ENCODE assay signal across 8 cellular contexts in the genomic region with DNA sequence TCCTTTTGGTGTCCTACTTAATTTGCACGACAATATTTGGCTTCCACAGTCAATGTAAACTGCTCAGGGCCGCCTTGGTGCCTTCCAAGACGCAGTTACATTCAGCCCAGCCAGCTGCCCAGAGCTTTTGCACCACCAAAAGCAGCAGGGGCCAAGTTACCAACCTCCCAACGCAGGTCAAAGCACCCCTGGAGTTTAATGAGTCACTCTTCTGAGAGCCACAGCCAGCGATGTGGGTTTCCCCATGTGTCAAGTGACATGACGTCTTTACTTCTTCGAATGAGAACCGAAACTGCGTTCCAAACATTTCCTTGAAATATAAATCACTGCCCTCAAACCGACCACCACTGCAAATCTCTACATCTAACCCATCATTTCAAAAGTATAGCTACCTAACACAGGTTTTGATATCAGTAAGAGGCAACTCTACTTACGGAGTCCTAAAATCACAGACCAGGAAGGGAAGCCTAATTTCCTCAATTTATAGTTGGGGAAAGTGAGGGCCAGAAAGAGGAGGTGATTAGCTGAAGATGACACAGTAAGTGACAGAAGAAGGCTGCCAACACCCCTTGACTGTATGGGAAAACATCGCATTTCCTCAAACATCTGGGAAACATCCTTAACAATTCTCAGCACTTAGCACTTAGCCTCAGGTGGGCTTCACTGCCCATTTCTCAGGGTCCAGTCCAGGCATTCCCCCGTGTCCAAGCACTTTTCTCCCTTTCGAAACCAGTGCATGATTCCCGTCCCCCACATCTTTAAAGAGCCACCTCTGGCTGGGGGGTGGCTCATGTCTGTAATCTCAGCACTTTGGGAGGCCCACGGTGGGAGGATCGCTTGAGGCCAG. TPM values are rescaled to one million over a fixed set of nuclear protein-coding genes. Genes with fewer than 3 reads are reported as not detected.
A peak's percentile ranks its signal among the peaks of the same experiment; 100 is the strongest.
DNase-seq lines count a peak whose midpoint lies in the region; ATAC-seq, FAIRE-seq and TF ChIP-seq lines count a peak whose summit lies in the region.

No MANE protein-coding gene starts in this region.

- H3K27me3 Mint-ChIP-seq in activated naive CD4-positive, alpha-beta T cell treated with anti-CD3 and anti-CD28 coated beads, Interleukin-2, amount 10 ng/mL, durations not matched to agents 7 days and 5 days: peaks cover 19% of the 10 kb centered on the region

- peak overlapping the region; percentile 81 for H3K27ac Mint-ChIP-seq in activated naive CD4-positive, alpha-beta T cell treated with anti-CD3 and anti-CD28 coated beads, Interleukin-2, amount 10 ng/mL, durations not matched to agents 7 days and 5 days

- H3K36me3 Mint-ChIP-seq in activated naive CD4-positive, alpha-beta T cell treated with anti-CD3 and anti-CD28 coated beads, Interleukin-2, amount 10 ng/mL, durations not matched to agents 7 days and 5 days: peaks cover 23% of the 10 kb centered on the region

- H3K4me2 ChIP-seq in A549: peak overlapping the region; percentile 83
- H3K4me2 ChIP-seq in keratinocyte (ENCODE audit: control insufficient read depth, extremely low read depth, insufficient read depth, low read depth, low read length): peak overlapping the region; percentile 61

- H4K20me1 ChIP-seq in keratinocyte (ENCODE audit: control insufficient read depth, extremely low read depth, insufficient read depth, low read length): no peaks in the 10 kb centered on the region

- H3K27ac ChIP-seq in A549: peak overlapping the region; percentile 85 to 97
- H3K27ac ChIP-seq in keratinocyte (ENCODE audit: control insufficient read depth, insufficient read depth, low read length): peak overlapping the region; percentile 58

- no peaks in the 10 kb centered on the region for H3K9me1 ChIP-seq in keratinocyte (ENCODE audit: control insufficient read depth, extremely low read depth, insufficient read depth, low read length)

- TF ChIP-seq POLR2A in A549 (IDR thresholded peaks at IDR 0.05; ENCODE audit: low read length): no peak

- H3K4me3 ChIP-seq in A549 (peak overlapping the region; percentile 13; the same call in 1 of the 3 replicates), keratinocyte (ENCODE audit: control insufficient read depth in 2 of 3, extremely low read depth in 1 of 3, insufficient read depth in 2 of 3, low read depth in 1 of 3, low read length in 3 of 3) (peak overlapping the region in 1 of 3 experiments; percentile 16)

- H3K36me3 ChIP-seq in keratinocyte (ENCODE audit: control insufficient read depth in 2 of 2, extremely low read depth in 1 of 2, insufficient read depth in 2 of 2, low read length in 2 of 2): no peaks in the 10 kb centered on the region

- H3K4me1 ChIP-seq in A549 (peaks cover 75% of the 10 kb centered on the region), keratinocyte (ENCODE audit: control insufficient read depth, extremely low read depth, insufficient read depth, low read length) (peaks cover 37% of the 10 kb centered on the region)

- CTCF ChIA-PET in A549 (lab: Yijun Ruan, JAX): interaction anchor here (1.4 to 1.9 kb wide), 5 partner anchors 14 to 80 kb away, joined by 3 to 5 read pairs (median 5); no protein-coding TSS in a partner anchor
- CTCF ChIA-PET in activated naive CD4-positive, alpha-beta T cell treated with anti-CD3 and anti-CD28 coated beads, Interleukin-2, amount 10 ng/mL, durations not matched to agents 7 days and 5 days (lab: Charles Lee): interaction anchor here (2.5 kb wide), 1 partner anchor 76 kb away, joined by 11 read pairs; no protein-coding TSS in a partner anchor

- ATAC-seq in A549 (peak; percentile 78 to 84), GM19035 (IDR thresholded peaks at IDR 0.05; ENCODE audit: unreplicated experiment) (peak; percentile 97), HG03066 (IDR thresholded peaks at IDR 0.05; ENCODE audit: low read depth, unreplicated experiment) (peak; percentile 96)

- H2AFZ ChIP-seq in keratinocyte (ENCODE audit: control insufficient read depth, low read length): no peak overlapping the region

- DNase-seq in A549 (ENCODE audit: low read depth in 1 of 2, low spot score in 1 of 2) (peak; percentile 74 to 90), RCC 7860 (ENCODE audit: low spot score) (peak; percentile 97), keratinocyte (ENCODE audit: low read depth, low spot score) (no peak), NCI-H446 treated with DMSO at 0.1 percent for 48 hours (lab: John Stamatoyannopoulos, UW) (no peak)
- DNase-seq in activated naive CD4-positive, alpha-beta T cell treated with anti-CD3 and anti-CD28 coated beads, Interleukin-2, amount 10 ng/mL, durations not matched to agents 7 days and 5 days: peak; percentile 82
- peak; percentile 11 to 32 (median 28) for DNase-seq in stimulated activated CD4-positive, alpha-beta T cell treated with anti-CD3 and anti-CD28 coated beads, TNF-alpha, amount 100 ng/mL, for 4 hours (ENCODE audit: low read depth in 3 of 3)

- peaks cover 70% of the 10 kb centered on the region for H3K79me2 ChIP-seq in keratinocyte (ENCODE audit: control insufficient read depth, insufficient read depth, low read length)

- FAIRE-seq in A549 (lab: Jason Lieb, UNC): no peak
- FAIRE-seq in RCC 7860 (lab: Jason Lieb, UNC): peak; percentile 96
- FAIRE-seq in keratinocyte (lab: Jason Lieb, UNC): no peak

- peak overlapping the region; percentile 40 for H3K4me3 Mint-ChIP-seq in activated naive CD4-positive, alpha-beta T cell treated with anti-CD3 and anti-CD28 coated beads, Interleukin-2, amount 10 ng/mL, durations not matched to agents 7 days and 5 days

- H3K27me3 ChIP-seq in keratinocyte (ENCODE audit: control insufficient read depth, extremely low read depth, insufficient read depth, low read length): no peaks in the 10 kb centered on the region

- H3K9me3 ChIP-seq in A549: no peaks in the 10 kb centered on the region
- no peaks in the 10 kb centered on the region for H3K9me3 ChIP-seq in keratinocyte (ENCODE audit: control insufficient read depth, low read depth, low read length)

- H3K9ac ChIP-seq in keratinocyte (ENCODE audit: control insufficient read depth, extremely low read depth, insufficient read depth, low read length): peak overlapping the region; percentile 17

- TF ChIP-seq RAD21 in A549 (conservative IDR thresholded peaks at IDR 0.05 in 1 of 2, IDR thresholded peaks at IDR 0.05 in 1 of 2): no peak; a peak in 1 of 5 replicates

- dilution Hi-C loops in keratinocyte (cut with MboI; ENCODE audit: extremely low pct_ligation_motif_present, low sequenced_read_pairs): no loop called here

- 14% methylated on average over 17 of the region's 17 CpGs for whole genome bisulfite sequencing in A549 (ENCODE audit: missing lambda C conversion rate)

- POLR2A ChIA-PET in A549 (lab: Yijun Ruan, JAX): interaction anchor here (0.6 to 1.6 kb wide), 4 partner anchors 14 to 74 kb away, joined by 3 to 4 read pairs (median 3); a partner anchor contains a TSS

- H3K9me3 Mint-ChIP-seq in activated naive CD4-positive, alpha-beta T cell treated with anti-CD3 and anti-CD28 coated beads, Interleukin-2, amount 10 ng/mL, durations not matched to agents 7 days and 5 days: no peaks in the 10 kb centered on the region

- no peak for TF ChIP-seq CTCF in A549 (IDR thresholded peaks at IDR 0.05)
- TF ChIP-seq CTCF in keratinocyte (optimal IDR thresholded peaks at IDR 0.05 in 1 of 3, IDR thresholded peaks at IDR 0.05 in 1 of 3, conservative IDR thresholded peaks at IDR 0.05 in 1 of 3; ENCODE audit: extremely low read depth in 1 of 3, insufficient read depth in 2 of 3, low read length in 3 of 3): no peak

- TF ChIP-seq EP300 in A549 (IDR thresholded peaks at IDR 0.05): peak; percentile 52 to 76; a peak in 2 of 5 replicates

- peaks cover 94% of the 10 kb centered on the region for H3K4me1 Mint-ChIP-seq in activated naive CD4-positive, alpha-beta T cell treated with anti-CD3 and anti-CD28 coated beads, Interleukin-2, amount 10 ng/mL, durations not matched to agents 7 days and 5 days

TF ChIP-seq in A549, 52 proteins besides CTCF, POLR2A, EP300 and RAD21 (continues in another document):
- no peak for TF ChIP-seq ZNF302 (CRISPR knock-in tag; IDR thresholded peaks at IDR 0.05)
- peak in 1 of 2 experiments; percentile 48; a peak in 1 of 4 replicates for TF ChIP-seq CEBPB (IDR thresholded peaks at IDR 0.05)
- TF ChIP-seq, protein P1, sequence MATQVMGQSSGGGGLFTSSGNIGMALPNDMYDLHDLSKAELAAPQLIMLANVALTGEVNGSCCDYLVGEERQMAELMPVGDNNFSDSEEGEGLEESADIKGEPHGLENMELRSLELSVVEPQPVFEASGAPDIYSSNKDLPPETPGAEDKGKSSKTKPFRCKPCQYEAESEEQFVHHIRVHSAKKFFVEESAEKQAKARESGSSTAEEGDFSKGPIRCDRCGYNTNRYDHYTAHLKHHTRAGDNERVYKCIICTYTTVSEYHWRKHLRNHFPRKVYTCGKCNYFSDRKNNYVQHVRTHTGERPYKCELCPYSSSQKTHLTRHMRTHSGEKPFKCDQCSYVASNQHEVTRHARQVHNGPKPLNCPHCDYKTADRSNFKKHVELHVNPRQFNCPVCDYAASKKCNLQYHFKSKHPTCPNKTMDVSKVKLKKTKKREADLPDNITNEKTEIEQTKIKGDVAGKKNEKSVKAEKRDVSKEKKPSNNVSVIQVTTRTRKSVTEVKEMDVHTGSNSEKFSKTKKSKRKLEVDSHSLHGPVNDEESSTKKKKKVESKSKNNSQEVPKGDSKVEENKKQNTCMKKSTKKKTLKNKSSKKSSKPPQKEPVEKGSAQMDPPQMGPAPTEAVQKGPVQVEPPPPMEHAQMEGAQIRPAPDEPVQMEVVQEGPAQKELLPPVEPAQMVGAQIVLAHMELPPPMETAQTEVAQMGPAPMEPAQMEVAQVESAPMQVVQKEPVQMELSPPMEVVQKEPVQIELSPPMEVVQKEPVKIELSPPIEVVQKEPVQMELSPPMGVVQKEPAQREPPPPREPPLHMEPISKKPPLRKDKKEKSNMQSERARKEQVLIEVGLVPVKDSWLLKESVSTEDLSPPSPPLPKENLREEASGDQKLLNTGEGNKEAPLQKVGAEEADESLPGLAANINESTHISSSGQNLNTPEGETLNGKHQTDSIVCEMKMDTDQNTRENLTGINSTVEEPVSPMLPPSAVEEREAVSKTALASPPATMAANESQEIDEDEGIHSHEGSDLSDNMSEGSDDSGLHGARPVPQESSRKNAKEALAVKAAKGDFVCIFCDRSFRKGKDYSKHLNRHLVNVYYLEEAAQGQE (IDR thresholded peaks at IDR 0.05): no peak

RNA-seq across cellular contexts. Expression of a gene that starts 24.5 kb away (rescaled TPM):
- polyA plus RNA-seq in A549 (2011; rRNA removed) (6.6 and 7.5 TPM in 2 replicates), A549 (2017; fragmentation: RNase III; extraction: RNeasy Plus Mini Kit Qiagen cat#74134 plus additional on column Dnase treatment) (4.8 to 5.5 TPM (median 5.4 TPM) in 3 replicates), keratinocyte (5.5 to 9.0 TPM (median 8.8 TPM) in 3 replicates)
- 3.3 and 4.3 TPM in 2 replicates for polyA plus RNA-seq in A549 (2012; cell fraction: cytosol; rRNA removed)
- polyA plus RNA-seq in A549 (2012; cell fraction: nucleus; rRNA removed): 4.5 and 5.0 TPM in 2 replicates
- 12.8 and 14.4 TPM in 2 replicates for polyA minus RNA-seq in A549 (2011; rRNA and poly(A)+ RNA removed)
- 0.84 TPM for polyA plus RNA-seq in keratinocyte (2011; ENCODE audit: low read depth)
- 4.5 and 5.8 TPM in 2 replicates for polyA plus RNA-seq in keratinocyte (2011; cell fraction: cytosol; rRNA removed)
- 7.0 and 7.2 TPM in 2 replicates for polyA plus RNA-seq in keratinocyte (2011; cell fraction: nucleus; rRNA removed)
- polyA plus RNA-seq in keratinocyte (2012; ENCODE audit: low replicate concordance): 3.7 and 7.1 TPM in 2 replicates
- 10.9 to 13.4 TPM (median 12.3 TPM) in 3 replicates for polyA minus RNA-seq in keratinocyte
- 7.5 TPM for polyA minus RNA-seq in keratinocyte (2011; cell fraction: cytosol; rRNA and poly(A)+ RNA removed)
- 6.9 and 11.7 TPM in 2 replicates for polyA minus RNA-seq in keratinocyte (2011; cell fraction: nucleus; rRNA and poly(A)+ RNA removed)

Comparison
In these comparisons a context has a peak if more than half of its experiments do, and no peak if none do; other contexts are left out.
1. DNase-seq: peak in A549 (2 of 2), RCC 7860 (single experiment), activated naive CD4-positive, alpha-beta T cell treated with anti-CD3 and anti-CD28 coated beads, Interleukin-2, amount 10 ng/mL, durations not matched to agents 7 days and 5 days (single experiment) and stimulated activated CD4-positive, alpha-beta T cell treated with anti-CD3 and anti-CD28 coated beads, TNF-alpha, amount 100 ng/mL, for 4 hours (3 of 3); none in keratinocyte (single experiment) and NCI-H446 treated with DMSO at 0.1 percent for 48 hours (single experiment).
2. Peak in every context shown above with its lines, with median percentiles within 50 percentile points of each other: ATAC-seq.